8 cellular contexts compared by ENCODE assay signal in genomic region chr2:98438190-98439133, GRCh38. TPM values are rescaled to one million over a fixed set of nuclear protein-coding genes. Genes with fewer than 3 reads are reported as not detected.
A peak's percentile ranks its signal among the peaks of the same experiment; 100 is the strongest.
DNase-seq lines count a peak whose midpoint lies in the region; ATAC-seq lines count a peak whose summit lies in the region.

No MANE protein-coding gene starts in this region.

- peak overlapping the region; percentile 88 for H3K27ac Mint-ChIP-seq in activated naive CD8-positive, alpha-beta T cell treated with anti-CD3 and anti-CD28 coated beads, Interleukin-2, amount 10 ng/mL, durations not matched to agents 7 days and 5 days

- no peaks in the 10 kb centered on the region for H3K27me3 Mint-ChIP-seq in activated naive CD8-positive, alpha-beta T cell treated with anti-CD3 and anti-CD28 coated beads, Interleukin-2, amount 10 ng/mL, durations not matched to agents 7 days and 5 days

- H3K9me3 Mint-ChIP-seq in activated naive CD8-positive, alpha-beta T cell treated with anti-CD3 and anti-CD28 coated beads, Interleukin-2, amount 10 ng/mL, durations not matched to agents 7 days and 5 days, result peaks cover 28% of the 10 kb centered on the region

- POLR2A ChIA-PET in activated naive CD8-positive, alpha-beta T cell treated with anti-CD3 and anti-CD28 coated beads, Interleukin-2, amount 10 ng/mL, durations not matched to agents 7 days and 5 days (lab: Charles Lee), result no interaction called here

- DNase-seq in activated naive CD8-positive, alpha-beta T cell treated with anti-CD3 and anti-CD28 coated beads, Interleukin-2, amount 10 ng/mL, durations not matched to agents 7 days and 5 days, result no peak
- DNase-seq in NCI-H2196 treated with DMSO at 0.1 percent for 48 hours (lab: John Stamatoyannopoulos, UW; ENCODE audit: unreplicated experiment), result no peak
- no peak for DNase-seq in SHP77 (lab: John Stamatoyannopoulos, UW)
- DNase-seq in NCI-H2171 treated with DMSO at 0.1 percent for 48 hours (lab: John Stamatoyannopoulos, UW), result no peak

- H3K36me3 Mint-ChIP-seq in activated naive CD8-positive, alpha-beta T cell treated with anti-CD3 and anti-CD28 coated beads, Interleukin-2, amount 10 ng/mL, durations not matched to agents 7 days and 5 days, result peaks cover 18% of the 10 kb centered on the region

- peak; percentile 79 for ATAC-seq in GM18499 (IDR thresholded peaks at IDR 0.05; ENCODE audit: insufficient read depth, unreplicated experiment)
- ATAC-seq in GM21381 (IDR thresholded peaks at IDR 0.05; ENCODE audit: unreplicated experiment), result peak; percentile 77
- peak; percentile 87 for ATAC-seq in HG03159 (IDR thresholded peaks at IDR 0.05; ENCODE audit: unreplicated experiment)
- peak; percentile 96 for ATAC-seq in activated naive CD8-positive, alpha-beta T cell treated with anti-CD3 and anti-CD28 coated beads, Interleukin-2, amount 10 ng/mL, durations not matched to agents 7 days and 5 days (ENCODE audit: low read depth)
- no peak for ATAC-seq in GM18909 (IDR thresholded peaks at IDR 0.05; ENCODE audit: poor library complexity, unreplicated experiment)

- peaks cover 13% of the 10 kb centered on the region for H3K4me1 Mint-ChIP-seq in activated naive CD8-positive, alpha-beta T cell treated with anti-CD3 and anti-CD28 coated beads, Interleukin-2, amount 10 ng/mL, durations not matched to agents 7 days and 5 days

- peak overlapping the region; percentile 60 for H3K4me3 Mint-ChIP-seq in activated naive CD8-positive, alpha-beta T cell treated with anti-CD3 and anti-CD28 coated beads, Interleukin-2, amount 10 ng/mL, durations not matched to agents 7 days and 5 days

RNA-seq across cellular contexts. Expression of gene INPP4A, which starts 6.2 kb away (rescaled TPM):
- 100 to 1,000 TPM; 147 to 159 TPM for total RNA-seq in activated naive CD8-positive, alpha-beta T cell treated with anti-CD3 and anti-CD28 coated beads, Interleukin-2, amount 10 ng/mL, durations not matched to agents 7 days and 5 days
